ENCODE assay signal across 16 cellular contexts in genomic region chr7:2732388-2732787, GRCh38. TPM values are rescaled to one million over a fixed set of nuclear protein-coding genes. Genes with fewer than 3 reads are reported as not detected.
DNase-seq lines count a peak whose midpoint lies in the region; ATAC-seq and TF ChIP-seq lines count a peak whose summit lies in the region.
"Had no signal": no experiment of that assay in that cellular context is flagged by ENCODE, and none has a peak within 500 bp of the region (broad histone marks: within the 10 kb centered on the region; RNA-seq: fewer than 3 reads in every experiment).

No MANE protein-coding gene starts in this region.

- TF ChIP-seq EP300 in stomach (IDR thresholded peaks at IDR 0.05) = no peak

- peak overlapping the region; percentile 16 for H3K27ac Mint-ChIP-seq in T-helper 1 cell treated with Interleukin-12 subunit alpha and Interleukin-12 subunit beta and Interleukin-4 antibody, amounts not matched to agents 30 μg/mL and 1 μg/mL, for 36 hours
- peak overlapping the region; percentile 26 for H3K27ac Mint-ChIP-seq in activated T-helper 17 cell treated with anti-CD3 and anti-CD28 coated beads, Interleukin-2, amount 50 U/mL, for 72 hours
- no peak overlapping the region for H3K27ac Mint-ChIP-seq in activated CD8-positive, alpha-beta T cell treated with anti-CD3 and anti-CD28 coated beads, Interleukin-2, amount 10 ng/mL, durations not matched to agents 7 days and 5 days
- H3K27ac Mint-ChIP-seq: activated CD4-positive, alpha-beta T cell treated with anti-CD3 and anti-CD28 coated beads, Interleukin-2, amount 10 ng/mL, durations not matched to agents 7 days and 5 days had no signal

- peaks cover 32% of the 10 kb centered on the region for H3K4me1 Mint-ChIP-seq in T-helper 1 cell treated with Interleukin-12 subunit alpha and Interleukin-12 subunit beta and Interleukin-4 antibody, amounts not matched to agents 30 μg/mL and 1 μg/mL, for 36 hours (ENCODE audit: low read depth)
- no peaks in the 10 kb centered on the region for H3K4me1 Mint-ChIP-seq in activated T-helper 17 cell treated with anti-CD3 and anti-CD28 coated beads, Interleukin-2, amount 50 U/mL, for 72 hours
- peaks cover 26% of the 10 kb centered on the region for H3K4me1 Mint-ChIP-seq in activated CD8-positive, alpha-beta T cell treated with anti-CD3 and anti-CD28 coated beads, Interleukin-2, amount 10 ng/mL, durations not matched to agents 7 days and 5 days (ENCODE audit: low read depth)

- no peak for DNase-seq in T-helper 1 cell
- DNase-seq in left lobe of liver (ENCODE audit: low spot score) = peak; percentile 16
- peak; percentile 11 for DNase-seq in stomach
- no peak for DNase-seq in activated CD8-positive, alpha-beta T cell treated with anti-CD3 and anti-CD28 coated beads, Interleukin-2, amount 10 ng/mL, durations not matched to agents 7 days and 5 days
- no peak for DNase-seq in midbrain (lab: John Stamatoyannopoulos, UW)
- DNase-seq: activated CD4-positive, alpha-beta T cell treated with anti-CD3 and anti-CD28 coated beads, Interleukin-2, amount 10 ng/mL, durations not matched to agents 7 days and 5 days; effector CD4-positive, alpha-beta T cell; mammary epithelial cell; NCI-H1092 treated with DMSO at 0.1 percent for 48 hours; NCI-H748 treated with DMSO at 0.1 percent for 48 hours had no signal

- H3K9me3 ChIP-seq in stomach = no peaks in the 10 kb centered on the region
- H3K9me3 ChIP-seq: breast epithelium, HAP-1 had no signal

- no peak overlapping the region for H3K4me3 Mint-ChIP-seq in T-helper 1 cell treated with Interleukin-12 subunit alpha and Interleukin-12 subunit beta and Interleukin-4 antibody, amounts not matched to agents 30 μg/mL and 1 μg/mL, for 36 hours
- no peak overlapping the region for H3K4me3 Mint-ChIP-seq in activated T-helper 17 cell treated with anti-CD3 and anti-CD28 coated beads, Interleukin-2, amount 50 U/mL, for 72 hours
- no peak overlapping the region for H3K4me3 Mint-ChIP-seq in activated CD8-positive, alpha-beta T cell treated with anti-CD3 and anti-CD28 coated beads, Interleukin-2, amount 10 ng/mL, durations not matched to agents 7 days and 5 days
- H3K4me3 Mint-ChIP-seq: activated CD4-positive, alpha-beta T cell treated with anti-CD3 and anti-CD28 coated beads, Interleukin-2, amount 10 ng/mL, durations not matched to agents 7 days and 5 days; natural killer cell treated with Interleukin-12 subunit alpha and Interleukin-12 subunit beta and Interleukin-15 and Interleukin-18, amount 100 ng/mL, for 72 hours had no signal

- no peaks in the 10 kb centered on the region for H3K9me3 Mint-ChIP-seq in T-helper 1 cell treated with Interleukin-12 subunit alpha and Interleukin-12 subunit beta and Interleukin-4 antibody, amounts not matched to agents 30 μg/mL and 1 μg/mL, for 36 hours
- H3K9me3 Mint-ChIP-seq in activated T-helper 17 cell treated with anti-CD3 and anti-CD28 coated beads, Interleukin-2, amount 50 U/mL, for 72 hours = no peaks in the 10 kb centered on the region
- no peaks in the 10 kb centered on the region for H3K9me3 Mint-ChIP-seq in activated CD8-positive, alpha-beta T cell treated with anti-CD3 and anti-CD28 coated beads, Interleukin-2, amount 10 ng/mL, durations not matched to agents 7 days and 5 days (ENCODE audit: insufficient read depth)
- H3K9me3 Mint-ChIP-seq: activated CD4-positive, alpha-beta T cell treated with anti-CD3 and anti-CD28 coated beads, Interleukin-2, amount 10 ng/mL, durations not matched to agents 7 days and 5 days; natural killer cell treated with Interleukin-12 subunit alpha and Interleukin-12 subunit beta and Interleukin-15 and Interleukin-18, amount 100 ng/mL, for 72 hours had no signal

- no peak for ATAC-seq in activated T-helper 17 cell treated with anti-CD3 and anti-CD28 coated beads, Interleukin-2, amount 50 U/mL, for 72 hours (replicated peaks)
- ATAC-seq in left lobe of liver = no peak
- ATAC-seq in GM19452 (IDR thresholded peaks at IDR 0.05; ENCODE audit: unreplicated experiment) = no peak
- no peak for ATAC-seq in activated CD8-positive, alpha-beta T cell treated with anti-CD3 and anti-CD28 coated beads, Interleukin-2, amount 10 ng/mL, durations not matched to agents 7 days and 5 days
- ATAC-seq: natural killer cell treated with Interleukin-12 subunit alpha and Interleukin-12 subunit beta and Interleukin-15 and Interleukin-18, amount 100 ng/mL, for 72 hours had no signal

- intact Hi-C loops in stomach (cut with DNase I; ENCODE audit: low total_unique reads) = no loop called here

- CTCF ChIA-PET in activated CD8-positive, alpha-beta T cell treated with anti-CD3 and anti-CD28 coated beads, Interleukin-2, amount 10 ng/mL, durations not matched to agents 7 days and 5 days (lab: Charles Lee) = no interaction called here

- TF ChIP-seq POLR2A in stomach (IDR thresholded peaks at IDR 0.05) = no peak

- peaks cover 0 to 27% (median 21%) of the 10 kb centered on the region in 4 donors for H3K36me3 ChIP-seq in stomach
- H3K36me3 ChIP-seq: breast epithelium had no signal

- no peak for TF ChIP-seq CTCF in stomach (IDR thresholded peaks at IDR 0.05)

- H3K4me3 ChIP-seq in stomach = no peak overlapping the region
- H3K4me3 ChIP-seq: breast epithelium, HAP-1 had no signal

- H3K4me1 ChIP-seq in stomach = peaks cover 23 to 60% (median 44%) of the 10 kb centered on the region in 4 donors
- H3K4me1 ChIP-seq: breast epithelium, HAP-1 had no signal

- peaks cover 17% of the 10 kb centered on the region for H3K36me3 Mint-ChIP-seq in T-helper 1 cell treated with Interleukin-12 subunit alpha and Interleukin-12 subunit beta and Interleukin-4 antibody, amounts not matched to agents 30 μg/mL and 1 μg/mL, for 36 hours (ENCODE audit: low read depth)
- H3K36me3 Mint-ChIP-seq in activated T-helper 17 cell treated with anti-CD3 and anti-CD28 coated beads, Interleukin-2, amount 50 U/mL, for 72 hours (ENCODE audit: low read depth) = peaks cover 20% of the 10 kb centered on the region
- H3K36me3 Mint-ChIP-seq in activated CD8-positive, alpha-beta T cell treated with anti-CD3 and anti-CD28 coated beads, Interleukin-2, amount 10 ng/mL, durations not matched to agents 7 days and 5 days (ENCODE audit: low read depth) = peaks cover 8% of the 10 kb centered on the region

- no peaks in the 10 kb centered on the region for H3K27me3 ChIP-seq in stomach
- H3K27me3 ChIP-seq: breast epithelium had no signal

- POLR2A ChIA-PET in activated CD8-positive, alpha-beta T cell treated with anti-CD3 and anti-CD28 coated beads, Interleukin-2, amount 10 ng/mL, durations not matched to agents 7 days and 5 days (lab: Charles Lee) = no interaction called here

- WGBS in stomach, 5 donors = 88 to 95% (median 91%) methylated on average over 9 of the region's 9 CpGs

- H3K27me3 Mint-ChIP-seq in T-helper 1 cell treated with Interleukin-12 subunit alpha and Interleukin-12 subunit beta and Interleukin-4 antibody, amounts not matched to agents 30 μg/mL and 1 μg/mL, for 36 hours (ENCODE audit: low read depth) = no peaks in the 10 kb centered on the region
- no peaks in the 10 kb centered on the region for H3K27me3 Mint-ChIP-seq in activated T-helper 17 cell treated with anti-CD3 and anti-CD28 coated beads, Interleukin-2, amount 50 U/mL, for 72 hours
- H3K27me3 Mint-ChIP-seq in activated CD8-positive, alpha-beta T cell treated with anti-CD3 and anti-CD28 coated beads, Interleukin-2, amount 10 ng/mL, durations not matched to agents 7 days and 5 days (ENCODE audit: low read depth) = no peaks in the 10 kb centered on the region
- H3K27me3 Mint-ChIP-seq: activated CD4-positive, alpha-beta T cell treated with anti-CD3 and anti-CD28 coated beads, Interleukin-2, amount 10 ng/mL, durations not matched to agents 7 days and 5 days had no signal

- peak overlapping the region in 3 of 5 donors; percentile 57 to 66 (median 61) for H3K27ac ChIP-seq in stomach

RNA-seq across cellular contexts. Expression of gene AMZ1, which starts 44.4 kb away (rescaled TPM):
- under 1 TPM in 1 of 2 donors, not detected in 1; 0.69 TPM for total RNA-seq in activated T-helper 17 cell treated with anti-CD3 and anti-CD28 coated beads, Interleukin-2, amount 50 U/mL, for 72 hours
- 0.83 TPM for total RNA-seq in left lobe of liver
- total RNA-seq in stomach = 1 to 10 TPM in 1 of 5 donors, under 1 TPM in 2, not detected in 2; under 0.01 to 1.4 (median 0.45) TPM
- not detected for polyA plus RNA-seq in stomach
- not detected for total RNA-seq in activated CD8-positive, alpha-beta T cell treated with anti-CD3 and anti-CD28 coated beads, Interleukin-2, amount 10 ng/mL, durations not matched to agents 7 days and 5 days
- total RNA-seq: natural killer cell treated with Interleukin-12 subunit alpha and Interleukin-12 subunit beta and Interleukin-15 and Interleukin-18, amount 100 ng/mL, for 72 hours had no signal

Comparison
In these comparisons a context has a peak if more than half of its experiments do, and no peak if none do; other contexts are left out.
1. DNase-seq: peak in left lobe of liver (single experiment) and stomach (single experiment); none in T-helper 1 cell (0 of 5), activated CD8-positive, alpha-beta T cell treated with anti-CD3 and anti-CD28 coated beads, Interleukin-2, amount 10 ng/mL, durations not matched to agents 7 days and 5 days (single experiment) and midbrain (single experiment).